In the genomic region with DNA sequence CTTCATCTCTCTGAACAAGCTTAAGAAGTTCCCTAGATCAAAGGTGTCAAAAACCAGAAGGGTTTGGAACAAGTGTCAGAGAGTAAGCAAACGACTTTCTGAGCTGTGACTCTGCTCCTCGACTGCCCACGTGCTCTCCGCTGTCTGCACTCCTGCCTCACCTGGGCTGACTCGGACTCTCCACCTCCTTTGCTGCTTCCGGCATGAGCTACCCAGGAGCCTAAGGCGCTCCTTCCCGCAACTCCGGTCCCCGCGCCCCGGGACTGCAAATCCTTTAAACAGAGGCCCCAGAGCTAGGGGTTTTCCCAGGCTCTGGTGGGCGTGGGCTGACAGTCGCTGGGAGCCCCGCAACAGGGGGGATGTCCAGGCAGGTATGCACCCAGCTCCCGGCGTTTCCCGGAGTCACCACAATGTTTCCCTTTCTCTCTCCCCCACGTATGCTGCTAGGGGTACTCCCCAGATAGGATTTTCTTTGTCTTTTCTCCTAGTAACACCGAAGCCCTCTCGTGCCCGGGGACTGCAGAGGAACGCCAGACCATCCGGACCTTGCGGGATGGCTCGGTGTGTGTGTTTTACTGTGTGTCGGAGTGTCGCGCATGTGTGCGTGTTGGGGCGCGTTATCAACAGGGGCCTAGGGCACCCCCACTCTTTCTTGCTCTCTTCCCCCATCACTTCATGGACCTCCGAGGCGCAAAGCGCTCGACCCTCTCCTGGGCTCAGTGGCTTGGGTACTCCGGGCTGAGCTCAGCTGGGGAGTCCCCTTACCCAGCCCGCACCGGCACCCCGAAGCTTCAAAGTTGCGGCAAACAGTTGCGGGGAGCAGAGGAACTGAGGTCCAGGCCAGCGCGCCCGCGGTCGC, we compare ENCODE assay signal across 8 cellular contexts. TPM values are rescaled to one million over a fixed set of nuclear protein-coding genes. Genes with fewer than 3 reads are reported as not detected.
DNase-seq lines count a peak whose midpoint lies in the region; ATAC-seq lines count a peak whose summit lies in the region.
"Had no signal": no experiment of that assay in that cellular context is flagged by ENCODE, and none has a peak within 500 bp of the region (broad histone marks: within the 10 kb centered on the region; RNA-seq: fewer than 3 reads in every experiment).

No MANE protein-coding gene starts in this region.

- no peak overlapping the region for H3K27ac ChIP-seq in skeletal muscle tissue (ENCODE audit: low read depth, low read length)

- peak; percentile 76 for DNase-seq in H7
- DNase-seq in NT2/D1 (ENCODE audit: low read depth, low spot score), result no peak
- no peak for DNase-seq in ACHN
- no peak for DNase-seq in cerebellar nuclear complex (lab: John Stamatoyannopoulos, UW)
- DNase-seq: foreskin fibroblast had no signal

- H3K4me3 ChIP-seq in H7 (ENCODE audit: insufficient read depth, low read depth, low read length) (peak overlapping the region; percentile 53), NT2/D1 (ENCODE audit: insufficient read length, low read depth) (peak overlapping the region; percentile 75), iPS-15b (ENCODE audit: low read depth, low read length) (peak overlapping the region; percentile 67), skeletal muscle tissue (ENCODE audit: low read length in 3 of 3) (peak overlapping the region; percentile 22 to 49 (median 39))

- H3K9me3 ChIP-seq in NT2/D1 (ENCODE audit: insufficient read depth, low read length), result no peaks in the 10 kb centered on the region
- H3K9me3 ChIP-seq in iPS-15b (ENCODE audit: control insufficient read depth, insufficient read depth, low read length), result no peaks in the 10 kb centered on the region
- no peaks in the 10 kb centered on the region for H3K9me3 ChIP-seq in skeletal muscle tissue (ENCODE audit: control insufficient read depth in 3 of 3, low read length in 3 of 3)

- no peak for ATAC-seq in activated CD4-positive, CD25-positive, alpha-beta regulatory T cell treated with anti-CD3 and anti-CD28 coated beads, Interleukin-2, amount 50 U/mL, for 24 hours

- H3K9ac ChIP-seq in NT2/D1 (ENCODE audit: insufficient read length, low read depth), result peak overlapping the region; percentile 68
- peak overlapping the region; percentile 61 for H3K9ac ChIP-seq in iPS-15b (ENCODE audit: low read depth, low read length)
- no peak overlapping the region for H3K9ac ChIP-seq in skeletal muscle tissue (ENCODE audit: low read depth in 1 of 3, low read length in 3 of 3)

- no peaks in the 10 kb centered on the region for H3K36me3 ChIP-seq in H7 (replicated peaks; ENCODE audit: control insufficient read depth, insufficient read depth, low read length)
- no peaks in the 10 kb centered on the region for H3K36me3 ChIP-seq in NT2/D1 (ENCODE audit: insufficient read depth, insufficient read length, low read length)
- H3K36me3 ChIP-seq in iPS-15b (ENCODE audit: control insufficient read depth, insufficient read depth, low read length), result no peaks in the 10 kb centered on the region
- H3K36me3 ChIP-seq in skeletal muscle tissue (ENCODE audit: control insufficient read depth in 3 of 3, insufficient read depth in 3 of 3, low read length in 3 of 3), result no peaks in the 10 kb centered on the region

- H3K4me1 ChIP-seq in NT2/D1 (ENCODE audit: insufficient read depth, insufficient read length) (no peaks in the 10 kb centered on the region), iPS-15b (ENCODE audit: control insufficient read depth, insufficient read depth, low read length) (peaks cover 7% of the 10 kb centered on the region), skeletal muscle tissue (ENCODE audit: control insufficient read depth in 3 of 3, insufficient read depth in 3 of 3, low read length in 3 of 3) (peaks cover 11 to 13% (median 11%) of the 10 kb centered on the region in 3 donors)

- H3K27me3 ChIP-seq in H7 (ENCODE audit: control insufficient read depth, insufficient read depth, low read length) (peaks cover 57% of the 10 kb centered on the region), NT2/D1 (ENCODE audit: insufficient read depth, insufficient read length) (peaks cover 64% of the 10 kb centered on the region), iPS-15b (ENCODE audit: control insufficient read depth, insufficient read depth, low read length) (peaks cover 58% of the 10 kb centered on the region), skeletal muscle tissue (ENCODE audit: control insufficient read depth in 3 of 3, insufficient read depth in 3 of 3, low read length in 3 of 3) (peaks cover 23 to 34% (median 29%) of the 10 kb centered on the region in 3 donors)

- in situ Hi-C loops in ACHN (cut with HindIII; ENCODE audit: low pct_ligation_motif_present, low pct_unique_long_range_greater_than_20kb, low sequenced_read_pairs), result no loop called here

RNA-seq across cellular contexts. Expression of a gene that starts 0.7 kb away (rescaled TPM):
- total RNA-seq in H7 (2014; rRNA removed; shearing (Covaris generic)), result 0.22 and 0.28 TPM in 2 replicates
- 2.1 TPM for total RNA-seq in skeletal muscle tissue

Comparison
In these comparisons a context has a peak if more than half of its experiments do, and no peak if none do; other contexts are left out.
1. H3K9ac ChIP-seq: peak in NT2/D1 (single experiment) and iPS-15b (single experiment); none in skeletal muscle tissue (0 of 3).
2. Peak in every context shown above with its lines, with median percentiles within 50 percentile points of each other: H3K4me3 ChIP-seq.